ENCODE assay signal across 1 cellular context in genomic region chr9:137167113-137167751, GRCh38.
TF ChIP-seq lines count a peak whose summit lies in the region.

No MANE protein-coding gene starts in this region.

TF ChIP-seq in SK-N-SH, 30 proteins besides CTCF, POLR2A, EP300 and RAD21 (continued from another document):
- TF ChIP-seq REST (IDR thresholded peaks at IDR 0.05; ENCODE audit: low read depth, low read length) (no peak), JUND (IDR thresholded peaks at IDR 0.05) (no peak), POLR2AphosphoS5 (IDR thresholded peaks at IDR 0.05; ENCODE audit: low read depth, low read length) (no peak), SMC3 (IDR thresholded peaks at IDR 0.05; ENCODE audit: low read depth, low read length) (no peak), TAF1 (IDR thresholded peaks at IDR 0.05; ENCODE audit: borderline replicate concordance, low read depth, low read length) (no peak)
